12 cellular contexts compared by ENCODE assay signal in the genomic region with DNA sequence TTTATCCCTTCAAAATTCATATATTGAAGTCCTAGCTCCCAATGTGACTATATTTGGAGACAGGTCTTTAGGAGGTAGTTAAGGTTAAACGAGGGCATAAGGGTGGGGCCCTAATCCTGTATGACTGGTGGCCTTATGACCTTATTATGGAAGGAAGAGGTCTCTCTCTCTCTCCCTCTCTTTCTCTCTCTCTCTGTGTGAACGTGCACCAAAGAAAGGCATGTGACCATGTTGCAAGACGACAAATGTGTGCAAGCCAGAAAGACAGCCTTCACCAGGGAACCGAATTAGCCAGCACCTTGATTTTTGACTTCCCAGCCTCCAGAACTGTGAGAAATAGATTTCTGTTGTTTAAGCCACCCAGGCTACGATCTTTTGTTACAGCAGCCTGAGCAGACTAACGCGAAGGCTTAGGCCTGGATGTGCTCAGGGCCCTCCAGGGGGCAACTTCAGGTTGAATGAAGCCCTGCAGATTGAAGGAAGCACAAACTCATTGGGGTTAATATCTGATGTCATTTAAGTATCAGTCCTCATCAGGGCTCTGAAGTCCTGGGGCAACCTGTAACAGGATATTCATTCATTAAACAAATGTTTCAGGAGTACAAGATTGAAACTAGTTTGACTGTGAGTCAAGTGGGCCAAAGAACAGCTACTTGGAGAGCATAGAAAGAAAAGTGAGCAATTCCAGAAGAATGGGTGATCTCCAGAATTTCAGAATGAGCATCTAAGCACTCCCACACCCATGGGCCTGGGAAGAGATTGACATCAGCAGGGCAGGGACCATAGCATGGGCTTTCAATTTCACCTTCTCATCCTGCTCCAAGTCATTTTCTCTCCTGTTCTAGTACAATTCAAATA.
A peak's percentile ranks its signal among the peaks of the same experiment; 100 is the strongest.
DNase-seq lines count a peak whose midpoint lies in the region; ATAC-seq lines count a peak whose summit lies in the region.
"Had no signal": no experiment of that assay in that cellular context is flagged by ENCODE, and none has a peak within 500 bp of the region (broad histone marks: within the 10 kb centered on the region; RNA-seq: fewer than 3 reads in every experiment).

No MANE protein-coding gene starts in this region.

- H3K27me3 ChIP-seq in adipocyte (replicated peaks; ENCODE audit: control insufficient read depth, insufficient read depth, low read length) (no peaks in the 10 kb centered on the region), mesenchymal stem cell (ENCODE audit: control insufficient read depth in 1 of 2, insufficient read depth in 1 of 2, low read length in 2 of 2) (peaks cover 0 to 7% of the 10 kb centered on the region in 2 experiments)
- H3K27me3 ChIP-seq: gastroesophageal sphincter had no signal

- no peak overlapping the region for H4K91ac ChIP-seq in mesenchymal stem cell (ENCODE audit: low read length)

- H3K23ac ChIP-seq in mesenchymal stem cell (ENCODE audit: low read length in 2 of 2), result no peak overlapping the region

- H3K4me3 ChIP-seq in adipocyte (ENCODE audit: low read length), result no peak overlapping the region
- no peak overlapping the region for H3K4me3 ChIP-seq in mesenchymal stem cell (ENCODE audit: insufficient read depth in 1 of 2, low read depth in 1 of 2, low read length in 2 of 2)
- H3K4me3 ChIP-seq: gastroesophageal sphincter had no signal

- H3K4me1 ChIP-seq in adipocyte (ENCODE audit: control insufficient read depth, insufficient read depth, low read length) (peaks cover 24% of the 10 kb centered on the region), mesenchymal stem cell (ENCODE audit: control insufficient read depth, insufficient read depth, low read depth, low read length) (peaks cover 2% of the 10 kb centered on the region)

- no peak overlapping the region for H2BK120ac ChIP-seq in mesenchymal stem cell (ENCODE audit: low read depth, low read length)

- ATAC-seq in HG02571 (IDR thresholded peaks at IDR 0.05; ENCODE audit: unreplicated experiment), result no peak
- ATAC-seq in GM19351 (IDR thresholded peaks at IDR 0.05; ENCODE audit: unreplicated experiment), result no peak
- ATAC-seq: gastroesophageal sphincter had no signal

- 92% methylated on average over 6 of the region's 7 CpGs for WGBS in mesenchymal stem cell

- no peak overlapping the region for H2BK15ac ChIP-seq in mesenchymal stem cell (ENCODE audit: low read depth, poor library complexity, severe bottlenecking)

- no peak overlapping the region for H2BK5ac ChIP-seq in mesenchymal stem cell (ENCODE audit: low read depth, low read length, poor library complexity, severe bottlenecking)

- H2AFZ ChIP-seq in mesenchymal stem cell (ENCODE audit: low read depth, low read length), result no peak overlapping the region

- H3K9ac ChIP-seq in adipocyte (ENCODE audit: low read length) (no peak overlapping the region), mesenchymal stem cell (ENCODE audit: low read length) (peak overlapping the region; percentile 12)

- no peaks in the 10 kb centered on the region for H3K9me3 ChIP-seq in adipocyte (ENCODE audit: control insufficient read depth, low read length)
- H3K9me3 ChIP-seq in mesenchymal stem cell (ENCODE audit: control insufficient read depth, low read length), result no peaks in the 10 kb centered on the region
- H3K9me3 ChIP-seq: gastroesophageal sphincter had no signal

- no peak overlapping the region for H2BK12ac ChIP-seq in mesenchymal stem cell (ENCODE audit: low read length in 2 of 2)

- no peak overlapping the region for H4K8ac ChIP-seq in mesenchymal stem cell (ENCODE audit: low read length)

- no peaks in the 10 kb centered on the region for H3K79me1 ChIP-seq in mesenchymal stem cell (replicated peaks; ENCODE audit: low read length, poor library complexity, severe bottlenecking)

- no peak overlapping the region for H2AK5ac ChIP-seq in mesenchymal stem cell (ENCODE audit: low read length, severe bottlenecking)

- H3K27ac ChIP-seq in mesenchymal stem cell (ENCODE audit: low read length, poor library complexity, severe bottlenecking), result no peak overlapping the region
- H3K27ac ChIP-seq: gastroesophageal sphincter, WERI-Rb-1 had no signal

- no peak overlapping the region for H3K18ac ChIP-seq in mesenchymal stem cell (ENCODE audit: low read depth in 1 of 2, low read length in 2 of 2)

- no peak overlapping the region for H3K4me2 ChIP-seq in mesenchymal stem cell (ENCODE audit: low read length, poor library complexity, severe bottlenecking)

- no peak overlapping the region for H3K4ac ChIP-seq in mesenchymal stem cell (ENCODE audit: low read depth in 1 of 2, low read length in 2 of 2)

- H3K36me3 ChIP-seq in adipocyte (ENCODE audit: control insufficient read depth, insufficient read depth, low read length, severe bottlenecking) (no peaks in the 10 kb centered on the region), mesenchymal stem cell (ENCODE audit: control insufficient read depth in 1 of 2, insufficient read depth in 2 of 2, low read depth in 1 of 2, low read length in 2 of 2) (no peaks in the 10 kb centered on the region)
- H3K36me3 ChIP-seq: gastroesophageal sphincter, WERI-Rb-1 had no signal

- no peak overlapping the region for H3K14ac ChIP-seq in mesenchymal stem cell (ENCODE audit: low read length in 2 of 2)

- DNase-seq in GM03348 (ENCODE audit: low spot score) (peak; percentile 43), M059J (ENCODE audit: low read depth) (peak; percentile 65), adipocyte (ENCODE audit: low read depth) (peak; percentile 63), mesenchymal stem cell (peak; percentile 63), NOMO-1 treated with DMSO at 0.1 percent for 48 hours (lab: John Stamatoyannopoulos, UW; ENCODE audit: unreplicated experiment) (no peak), COLO668 (lab: John Stamatoyannopoulos, UW; ENCODE audit: unreplicated experiment) (no peak)
- DNase-seq: NCI-H2029 treated with DMSO at 0.1 percent for 48 hours, RPMI8226, WERI-Rb-1 had no signal

Comparison
In these comparisons a context has a peak if more than half of its experiments do, and no peak if none do; other contexts are left out.
1. DNase-seq: peak in GM03348 (single experiment), M059J (single experiment), adipocyte (single experiment) and mesenchymal stem cell (single experiment); none in NOMO-1 treated with DMSO at 0.1 percent for 48 hours (single experiment) and COLO668 (single experiment).